8 cellular contexts compared by ENCODE assay signal in the genomic region with DNA sequence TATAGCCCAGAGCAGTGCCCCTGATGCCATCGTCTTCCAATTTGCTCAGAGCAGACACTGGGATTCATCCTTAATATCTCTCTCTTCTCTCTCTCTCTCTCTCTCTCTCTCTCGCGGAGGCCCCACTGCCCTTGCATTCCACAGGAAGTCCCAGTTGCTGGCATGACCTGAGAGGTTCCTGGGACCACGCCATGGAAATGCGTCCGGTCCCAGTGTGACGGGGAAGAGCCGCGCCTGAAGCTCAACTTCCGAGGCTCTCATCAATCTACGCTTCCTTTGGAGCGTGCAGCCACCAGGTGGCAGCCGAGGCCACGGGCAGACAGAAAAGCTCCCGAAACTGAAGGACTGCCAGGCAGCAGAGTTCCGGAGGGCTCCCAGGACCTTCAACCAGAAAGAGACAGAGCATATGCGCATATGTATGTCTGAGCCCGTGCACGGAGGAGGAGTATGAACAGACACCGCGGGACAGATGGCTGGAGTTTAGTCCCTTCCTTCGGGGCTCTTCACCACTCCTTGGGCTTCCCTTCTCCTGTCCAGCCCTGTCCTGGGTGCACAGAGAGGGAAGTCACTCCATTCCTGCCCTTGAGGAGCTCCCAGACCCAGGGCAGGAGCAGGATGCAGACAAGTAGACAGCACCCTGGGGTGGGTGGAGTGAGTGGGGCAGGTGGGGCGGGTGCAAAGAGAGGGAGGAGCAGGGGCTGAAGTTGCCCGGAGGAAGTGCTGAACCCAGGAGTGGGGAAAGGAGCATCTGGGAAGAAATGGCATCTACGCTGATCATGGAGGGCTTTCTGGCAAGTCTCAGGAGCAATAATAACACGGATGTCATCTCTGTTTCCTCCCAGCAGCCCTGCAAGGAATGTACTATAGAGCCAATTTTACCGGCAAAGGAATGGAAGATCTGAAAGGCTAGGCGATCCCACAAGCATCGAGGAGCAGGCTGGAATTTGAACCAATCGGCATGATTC. TPM values are rescaled to one million over a fixed set of nuclear protein-coding genes. Genes with fewer than 3 reads are reported as not detected.
DNase-seq lines count a peak whose midpoint lies in the region; ATAC-seq and TF ChIP-seq lines count a peak whose summit lies in the region.

No MANE protein-coding gene starts in this region.

- ATAC-seq in HG03196 (IDR thresholded peaks at IDR 0.05; ENCODE audit: unreplicated experiment), result peak; percentile 83
- peak; percentile 81 for ATAC-seq in WTC11

- peak; percentile 94 for DNase-seq in AG20443 (ENCODE audit: low spot score)
- peak; percentile 97 for DNase-seq in NCI-H2227 (lab: John Stamatoyannopoulos, UW; ENCODE audit: unreplicated experiment)
- DNase-seq in WTC11 (ENCODE audit: low spot score), result peak; percentile 94
- peak in 58 of 61 donors; percentile 18 to 87 (median 58) for DNase-seq in caudate nucleus (lab: John Stamatoyannopoulos, UW)
- DNase-seq in iris pigment epithelial cell (ENCODE audit: low read depth), result peak; percentile 94
- DNase-seq in stimulated activated CD4-positive, alpha-beta T cell treated with anti-CD3 and anti-CD28 coated beads, Interleukin-12 subunit alpha, Interleukin-12 subunit beta, amount 100 ng/mL, for 4 hours, result peak; percentile 74

- H3K4me1 Mint-ChIP-seq in WTC11, result peaks cover 22% of the 10 kb centered on the region

- peak; percentile 62 for TF ChIP-seq CTCF in WTC11 (IDR thresholded peaks at IDR 0.05)

- POLR2A ChIA-PET in WTC11 (lab: Charles Lee), result interaction anchor here (0.9 to 1.9 kb wide), 4 partner anchors 11 to 155 kb away, joined by 3 to 7 read pairs (median 6); a partner anchor contains a TSS

- H3K36me3 Mint-ChIP-seq in WTC11, result no peaks in the 10 kb centered on the region

- H3K27me3 Mint-ChIP-seq in WTC11 (ENCODE audit: low read depth), result peaks cover 36% of the 10 kb centered on the region

- in situ Hi-C loops in GM18951 (cut with MboI; ENCODE audit: low sequenced_read_pairs, unreplicated experiment), result no loop called here

- peak overlapping the region; percentile 79 for H3K4me3 Mint-ChIP-seq in WTC11

- CTCF ChIA-PET in WTC11 (lab: Charles Lee), result interaction anchor here (0.5 to 4.8 kb wide), 62 partner anchors 12 to 1367 kb away, joined by 3 to 152 read pairs (median 5); a partner anchor contains a TSS

- peak overlapping the region; percentile 76 for H3K27ac Mint-ChIP-seq in WTC11

- H3K9me3 Mint-ChIP-seq in WTC11, result no peaks in the 10 kb centered on the region

- peak; percentile 10 for TF ChIP-seq POLR2A in GM18951 (IDR thresholded peaks at IDR 0.05; ENCODE audit: extremely low read depth, insufficient read depth, insufficient read length)

- H3K27ac ChIP-seq in caudate nucleus (ENCODE audit: low read depth, low read length), result no peak overlapping the region

TF ChIP-seq in WTC11, 78 proteins besides CTCF, POLR2A, EP300 and RAD21 (continues in another document):
- TF ChIP-seq, protein P1, sequence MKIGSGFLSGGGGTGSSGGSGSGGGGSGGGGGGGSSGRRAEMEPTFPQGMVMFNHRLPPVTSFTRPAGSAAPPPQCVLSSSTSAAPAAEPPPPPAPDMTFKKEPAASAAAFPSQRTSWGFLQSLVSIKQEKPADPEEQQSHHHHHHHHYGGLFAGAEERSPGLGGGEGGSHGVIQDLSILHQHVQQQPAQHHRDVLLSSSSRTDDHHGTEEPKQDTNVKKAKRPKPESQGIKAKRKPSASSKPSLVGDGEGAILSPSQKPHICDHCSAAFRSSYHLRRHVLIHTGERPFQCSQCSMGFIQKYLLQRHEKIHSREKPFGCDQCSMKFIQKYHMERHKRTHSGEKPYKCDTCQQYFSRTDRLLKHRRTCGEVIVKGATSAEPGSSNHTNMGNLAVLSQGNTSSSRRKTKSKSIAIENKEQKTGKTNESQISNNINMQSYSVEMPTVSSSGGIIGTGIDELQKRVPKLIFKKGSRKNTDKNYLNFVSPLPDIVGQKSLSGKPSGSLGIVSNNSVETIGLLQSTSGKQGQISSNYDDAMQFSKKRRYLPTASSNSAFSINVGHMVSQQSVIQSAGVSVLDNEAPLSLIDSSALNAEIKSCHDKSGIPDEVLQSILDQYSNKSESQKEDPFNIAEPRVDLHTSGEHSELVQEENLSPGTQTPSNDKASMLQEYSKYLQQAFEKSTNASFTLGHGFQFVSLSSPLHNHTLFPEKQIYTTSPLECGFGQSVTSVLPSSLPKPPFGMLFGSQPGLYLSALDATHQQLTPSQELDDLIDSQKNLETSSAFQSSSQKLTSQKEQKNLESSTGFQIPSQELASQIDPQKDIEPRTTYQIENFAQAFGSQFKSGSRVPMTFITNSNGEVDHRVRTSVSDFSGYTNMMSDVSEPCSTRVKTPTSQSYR (CRISPR knock-in tag; IDR thresholded peaks at IDR 0.05), result no peak
- TF ChIP-seq GTF2I (CRISPR knock-in tag; conservative IDR thresholded peaks at IDR 0.05), result no peak
- TF ChIP-seq, protein P2, sequence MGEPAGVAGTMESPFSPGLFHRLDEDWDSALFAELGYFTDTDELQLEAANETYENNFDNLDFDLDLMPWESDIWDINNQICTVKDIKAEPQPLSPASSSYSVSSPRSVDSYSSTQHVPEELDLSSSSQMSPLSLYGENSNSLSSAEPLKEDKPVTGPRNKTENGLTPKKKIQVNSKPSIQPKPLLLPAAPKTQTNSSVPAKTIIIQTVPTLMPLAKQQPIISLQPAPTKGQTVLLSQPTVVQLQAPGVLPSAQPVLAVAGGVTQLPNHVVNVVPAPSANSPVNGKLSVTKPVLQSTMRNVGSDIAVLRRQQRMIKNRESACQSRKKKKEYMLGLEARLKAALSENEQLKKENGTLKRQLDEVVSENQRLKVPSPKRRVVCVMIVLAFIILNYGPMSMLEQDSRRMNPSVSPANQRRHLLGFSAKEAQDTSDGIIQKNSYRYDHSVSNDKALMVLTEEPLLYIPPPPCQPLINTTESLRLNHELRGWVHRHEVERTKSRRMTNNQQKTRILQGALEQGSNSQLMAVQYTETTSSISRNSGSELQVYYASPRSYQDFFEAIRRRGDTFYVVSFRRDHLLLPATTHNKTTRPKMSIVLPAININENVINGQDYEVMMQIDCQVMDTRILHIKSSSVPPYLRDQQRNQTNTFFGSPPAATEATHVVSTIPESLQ (CRISPR knock-in tag; IDR thresholded peaks at IDR 0.05), result no peak
- TF ChIP-seq ZNF423 (CRISPR knock-in tag; IDR thresholded peaks at IDR 0.05), result no peak
- TF ChIP-seq, protein P3, sequence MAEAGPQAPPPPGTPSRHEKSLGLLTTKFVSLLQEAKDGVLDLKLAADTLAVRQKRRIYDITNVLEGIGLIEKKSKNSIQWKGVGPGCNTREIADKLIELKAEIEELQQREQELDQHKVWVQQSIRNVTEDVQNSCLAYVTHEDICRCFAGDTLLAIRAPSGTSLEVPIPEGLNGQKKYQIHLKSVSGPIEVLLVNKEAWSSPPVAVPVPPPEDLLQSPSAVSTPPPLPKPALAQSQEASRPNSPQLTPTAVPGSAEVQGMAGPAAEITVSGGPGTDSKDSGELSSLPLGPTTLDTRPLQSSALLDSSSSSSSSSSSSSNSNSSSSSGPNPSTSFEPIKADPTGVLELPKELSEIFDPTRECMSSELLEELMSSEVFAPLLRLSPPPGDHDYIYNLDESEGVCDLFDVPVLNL (CRISPR knock-in tag; IDR thresholded peaks at IDR 0.05; ENCODE audit: borderline replicate concordance, low read depth), result no peak
- TF ChIP-seq ZNF219 (CRISPR knock-in tag; IDR thresholded peaks at IDR 0.05; ENCODE audit: borderline replicate concordance), result no peak
- 0 out of 2 replicates have a peak, but pooled peaks have one; percentile 52 for TF ChIP-seq SMAD3 (CRISPR knock-in tag; IDR thresholded peaks at IDR 0.05; ENCODE audit: borderline replicate concordance)
- TF ChIP-seq HMGA2 (CRISPR knock-in tag; IDR thresholded peaks at IDR 0.05), result no peak
- TF ChIP-seq CBFB (CRISPR knock-in tag; IDR thresholded peaks at IDR 0.05; ENCODE audit: low read depth), result no peak
- no peak for TF ChIP-seq ZNF671 (CRISPR knock-in tag; IDR thresholded peaks at IDR 0.05)
- no peak for TF ChIP-seq JUN (CRISPR knock-in tag; IDR thresholded peaks at IDR 0.05)
- no peak for TF ChIP-seq ZNF317 (CRISPR knock-in tag; IDR thresholded peaks at IDR 0.05; ENCODE audit: borderline replicate concordance, low read depth)
- peak; percentile 60; the same call in 1 of the 2 replicates for TF ChIP-seq TEAD1 (CRISPR knock-in tag; IDR thresholded peaks at IDR 0.05)
- no peak for TF ChIP-seq ZNF263 (CRISPR knock-in tag; IDR thresholded peaks at IDR 0.05; ENCODE audit: low read depth)
- no peak; the same call in 1 of the 2 replicates for TF ChIP-seq CREB1 (CRISPR knock-in tag; IDR thresholded peaks at IDR 0.05)
- TF ChIP-seq TEAD4 (CRISPR knock-in tag; IDR thresholded peaks at IDR 0.05), result no peak
- TF ChIP-seq PRRX2 (CRISPR knock-in tag; IDR thresholded peaks at IDR 0.05), result no peak
- TF ChIP-seq, protein P4, sequence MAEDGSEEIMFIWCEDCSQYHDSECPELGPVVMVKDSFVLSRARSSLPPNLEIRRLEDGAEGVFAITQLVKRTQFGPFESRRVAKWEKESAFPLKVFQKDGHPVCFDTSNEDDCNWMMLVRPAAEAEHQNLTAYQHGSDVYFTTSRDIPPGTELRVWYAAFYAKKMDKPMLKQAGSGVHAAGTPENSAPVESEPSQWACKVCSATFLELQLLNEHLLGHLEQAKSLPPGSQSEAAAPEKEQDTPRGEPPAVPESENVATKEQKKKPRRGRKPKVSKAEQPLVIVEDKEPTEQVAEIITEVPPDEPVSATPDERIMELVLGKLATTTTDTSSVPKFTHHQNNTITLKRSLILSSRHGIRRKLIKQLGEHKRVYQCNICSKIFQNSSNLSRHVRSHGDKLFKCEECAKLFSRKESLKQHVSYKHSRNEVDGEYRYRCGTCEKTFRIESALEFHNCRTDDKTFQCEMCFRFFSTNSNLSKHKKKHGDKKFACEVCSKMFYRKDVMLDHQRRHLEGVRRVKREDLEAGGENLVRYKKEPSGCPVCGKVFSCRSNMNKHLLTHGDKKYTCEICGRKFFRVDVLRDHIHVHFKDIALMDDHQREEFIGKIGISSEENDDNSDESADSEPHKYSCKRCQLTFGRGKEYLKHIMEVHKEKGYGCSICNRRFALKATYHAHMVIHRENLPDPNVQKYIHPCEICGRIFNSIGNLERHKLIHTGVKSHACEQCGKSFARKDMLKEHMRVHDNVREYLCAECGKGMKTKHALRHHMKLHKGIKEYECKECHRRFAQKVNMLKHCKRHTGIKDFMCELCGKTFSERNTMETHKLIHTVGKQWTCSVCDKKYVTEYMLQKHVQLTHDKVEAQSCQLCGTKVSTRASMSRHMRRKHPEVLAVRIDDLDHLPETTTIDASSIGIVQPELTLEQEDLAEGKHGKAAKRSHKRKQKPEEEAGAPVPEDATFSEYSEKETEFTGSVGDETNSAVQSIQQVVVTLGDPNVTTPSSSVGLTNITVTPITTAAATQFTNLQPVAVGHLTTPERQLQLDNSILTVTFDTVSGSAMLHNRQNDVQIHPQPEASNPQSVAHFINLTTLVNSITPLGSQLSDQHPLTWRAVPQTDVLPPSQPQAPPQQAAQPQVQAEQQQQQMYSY (CRISPR knock-in tag; IDR thresholded peaks at IDR 0.05), result no peak
- TF ChIP-seq NR1H2 (CRISPR knock-in tag; IDR thresholded peaks at IDR 0.05), result no peak
- TF ChIP-seq CREM (CRISPR knock-in tag; IDR thresholded peaks at IDR 0.05), result peak; percentile 96
- peak; percentile 85 for TF ChIP-seq FOXK1 (CRISPR knock-in tag; IDR thresholded peaks at IDR 0.05)

RNA-seq across cellular contexts. Expression of a gene that starts 10.5 kb away (rescaled TPM):
- total RNA-seq in WTC11 (2021), result not detected in 3 replicates

RNA-seq across cellular contexts. Expression of a gene that starts 42.1 kb away (rescaled TPM):
- not detected in 3 replicates for total RNA-seq in WTC11 (2021)

RNA-seq across cellular contexts. Expression of a gene that starts 52.7 kb away (rescaled TPM):
- 0.41 to 0.63 TPM (median 0.57 TPM) in 3 replicates for total RNA-seq in WTC11 (2021)
